Comparison of ENCODE assay signal across 19 cellular contexts in genomic region chr1:165678509-165678908, GRCh38. TPM values are rescaled to one million over a fixed set of nuclear protein-coding genes. Genes with fewer than 3 reads are reported as not detected.
DNase-seq lines count a peak whose midpoint lies in the region; ATAC-seq lines count a peak whose summit lies in the region.
"Had no signal": no experiment of that assay in that cellular context is flagged by ENCODE, and none has a peak within 500 bp of the region (broad histone marks: within the 10 kb centered on the region; RNA-seq: fewer than 3 reads in every experiment).

No MANE protein-coding gene starts in this region.

- no peak for DNase-seq in activated naive CD4-positive, alpha-beta T cell treated with Interleukin-2 at 50 U/mL for 16 hours
- peak; percentile 56 for DNase-seq in ELR (ENCODE audit: low read depth)
- DNase-seq in activated naive CD4-positive, alpha-beta T cell treated with anti-CD3 and anti-CD28 coated beads, Interleukin-2, amount 50 U/mL, for 72 hours (ENCODE audit: low spot score in 2 of 2) = no peak
- DNase-seq in stimulated activated effector memory CD8-positive, alpha-beta T cell treated with anti-CD3 and anti-CD28 coated beads, Interleukin-12 subunit alpha, Interleukin-12 subunit beta, amount 100 ng/mL, for 72 hours (ENCODE audit: low spot score in 2 of 2) = no peak
- no peak for DNase-seq in anterior cingulate cortex (lab: John Stamatoyannopoulos, UW)
- DNase-seq in occipital lobe (lab: John Stamatoyannopoulos, UW) = no peak
- DNase-seq: activated CD8-positive, alpha-beta memory T cell treated with anti-CD3 and anti-CD28 coated beads for 24 hours; cerebellar nuclear complex; foreskin melanocyte; IMR-90; left ventricle myocardium inferior; midbrain; NCI-H1436 treated with DMSO at 0.1 percent for 48 hours; NCI-H524 treated with DMSO at 0.1 percent for 48 hours; SW 1271; trophoblast cell had no signal

- H3K27ac Mint-ChIP-seq in activated naive CD4-positive, alpha-beta T cell treated with anti-CD3 and anti-CD28 coated beads, Interleukin-2, amount 50 U/mL, for 24 hours = peak overlapping the region; percentile 3
- peak overlapping the region; percentile 1 to 63 for H3K27ac Mint-ChIP-seq in activated naive CD4-positive, alpha-beta T cell treated with anti-CD3 and anti-CD28 coated beads, Interleukin-2, amount 50 U/mL, for 72 hours
- peak overlapping the region; percentile 68 for H3K27ac Mint-ChIP-seq in stimulated activated effector memory CD8-positive, alpha-beta T cell treated with anti-CD3 and anti-CD28 coated beads, Interleukin-12 subunit alpha, Interleukin-12 subunit beta, amount 100 ng/mL, for 72 hours
- H3K27ac Mint-ChIP-seq: neural progenitor cell had no signal

- H3K27me3 Mint-ChIP-seq in activated naive CD4-positive, alpha-beta T cell treated with anti-CD3 and anti-CD28 coated beads, Interleukin-2, amount 50 U/mL, for 24 hours = no peaks in the 10 kb centered on the region

- H3K4me3 Mint-ChIP-seq in activated naive CD4-positive, alpha-beta T cell treated with anti-CD3 and anti-CD28 coated beads, Interleukin-2, amount 50 U/mL, for 24 hours = no peak overlapping the region
- no peak overlapping the region for H3K4me3 Mint-ChIP-seq in stimulated activated effector memory CD8-positive, alpha-beta T cell treated with anti-CD3 and anti-CD28 coated beads, Interleukin-12 subunit alpha, Interleukin-12 subunit beta, amount 100 ng/mL, for 72 hours
- H3K4me3 Mint-ChIP-seq: neural progenitor cell had no signal

- H3K36me3 Mint-ChIP-seq in activated naive CD4-positive, alpha-beta T cell treated with anti-CD3 and anti-CD28 coated beads, Interleukin-2, amount 50 U/mL, for 24 hours = peaks cover 35% of the 10 kb centered on the region
- H3K36me3 Mint-ChIP-seq in activated naive CD4-positive, alpha-beta T cell treated with anti-CD3 and anti-CD28 coated beads, Interleukin-2, amount 50 U/mL, for 72 hours = peaks cover 32 to 50% of the 10 kb centered on the region in 2 donors
- H3K36me3 Mint-ChIP-seq in stimulated activated effector memory CD8-positive, alpha-beta T cell treated with anti-CD3 and anti-CD28 coated beads, Interleukin-12 subunit alpha, Interleukin-12 subunit beta, amount 100 ng/mL, for 72 hours = peaks cover 75% of the 10 kb centered on the region

- peaks cover 34% of the 10 kb centered on the region for H3K4me1 Mint-ChIP-seq in activated naive CD4-positive, alpha-beta T cell treated with anti-CD3 and anti-CD28 coated beads, Interleukin-2, amount 50 U/mL, for 24 hours
- H3K4me1 Mint-ChIP-seq in stimulated activated effector memory CD8-positive, alpha-beta T cell treated with anti-CD3 and anti-CD28 coated beads, Interleukin-12 subunit alpha, Interleukin-12 subunit beta, amount 100 ng/mL, for 72 hours = peaks cover 16% of the 10 kb centered on the region
- H3K4me1 Mint-ChIP-seq: neural progenitor cell had no signal

- peak; percentile 33 to 64 for ATAC-seq in activated naive CD4-positive, alpha-beta T cell treated with anti-CD3 and anti-CD28 coated beads, Interleukin-2, amount 50 U/mL, for 72 hours
- ATAC-seq in stimulated activated effector memory CD8-positive, alpha-beta T cell treated with anti-CD3 and anti-CD28 coated beads, Interleukin-12 subunit alpha, Interleukin-12 subunit beta, amount 100 ng/mL, for 72 hours = peak; percentile 46
- ATAC-seq in GM21515 (IDR thresholded peaks at IDR 0.05; ENCODE audit: unreplicated experiment) = no peak

- no peaks in the 10 kb centered on the region for H3K9me3 Mint-ChIP-seq in activated naive CD4-positive, alpha-beta T cell treated with anti-CD3 and anti-CD28 coated beads, Interleukin-2, amount 50 U/mL, for 24 hours
- peaks cover 0 to 4% of the 10 kb centered on the region in 2 donors for H3K9me3 Mint-ChIP-seq in activated naive CD4-positive, alpha-beta T cell treated with anti-CD3 and anti-CD28 coated beads, Interleukin-2, amount 50 U/mL, for 72 hours
- no peaks in the 10 kb centered on the region for H3K9me3 Mint-ChIP-seq in stimulated activated effector memory CD8-positive, alpha-beta T cell treated with anti-CD3 and anti-CD28 coated beads, Interleukin-12 subunit alpha, Interleukin-12 subunit beta, amount 100 ng/mL, for 72 hours
- H3K9me3 Mint-ChIP-seq: neural progenitor cell had no signal

RNA-seq across cellular contexts. Expression of gene ALDH9A1, which starts 19.9 kb away (rescaled TPM):
- total RNA-seq in activated naive CD4-positive, alpha-beta T cell treated with anti-CD3 and anti-CD28 coated beads, Interleukin-2, amount 50 U/mL, for 72 hours = 10 to 100 TPM; 23.9 to 31.6 TPM
- 63.2 TPM for total RNA-seq in occipital lobe

RNA-seq across cellular contexts. Expression of gene MGST3, which starts 47.5 kb away (rescaled TPM):
- total RNA-seq in activated naive CD4-positive, alpha-beta T cell treated with anti-CD3 and anti-CD28 coated beads, Interleukin-2, amount 50 U/mL, for 72 hours = 10 to 100 TPM; 33.6 to 72.2 TPM
- total RNA-seq in occipital lobe = 200 TPM

Comparison
In these comparisons a context has a peak if more than half of its experiments do, and no peak if none do; other contexts are left out.
1. H3K27ac Mint-ChIP-seq: peak in every context shown above with its lines; median percentile 68 in stimulated activated effector memory CD8-positive, alpha-beta T cell treated with anti-CD3 and anti-CD28 coated beads, Interleukin-12 subunit alpha, Interleukin-12 subunit beta, amount 100 ng/mL, for 72 hours; 32 in activated naive CD4-positive, alpha-beta T cell treated with anti-CD3 and anti-CD28 coated beads, Interleukin-2, amount 50 U/mL, for 72 hours; 3 in activated naive CD4-positive, alpha-beta T cell treated with anti-CD3 and anti-CD28 coated beads, Interleukin-2, amount 50 U/mL, for 24 hours.